1 cellular context compared by ENCODE assay signal in genomic region chr4:13531609-13531998, GRCh38.
A peak's percentile ranks its signal among the peaks of the same experiment; 100 is the strongest.
TF ChIP-seq lines count a peak whose summit lies in the region.

No MANE protein-coding gene starts in this region.

TF ChIP-seq in neural cell, 6 proteins besides CTCF, POLR2A, EP300 and RAD21:
- TF ChIP-seq EZH2 (IDR thresholded peaks at IDR 0.05; ENCODE audit: borderline replicate concordance, insufficient read depth, low read length, poor library complexity, severe bottlenecking) (peak; percentile 77), TAF1 (IDR thresholded peaks at IDR 0.05; ENCODE audit: low read depth) (no peak), MXI1 (conservative IDR thresholded peaks at IDR 0.05; ENCODE audit: poor library complexity, severe bottlenecking) (no peak), POLR2AphosphoS5 (IDR thresholded peaks at IDR 0.05) (no peak), REST (IDR thresholded peaks at IDR 0.05; ENCODE audit: borderline replicate concordance) (no peak)
